Comparison of ENCODE assay signal across 8 cellular contexts in the genomic region with DNA sequence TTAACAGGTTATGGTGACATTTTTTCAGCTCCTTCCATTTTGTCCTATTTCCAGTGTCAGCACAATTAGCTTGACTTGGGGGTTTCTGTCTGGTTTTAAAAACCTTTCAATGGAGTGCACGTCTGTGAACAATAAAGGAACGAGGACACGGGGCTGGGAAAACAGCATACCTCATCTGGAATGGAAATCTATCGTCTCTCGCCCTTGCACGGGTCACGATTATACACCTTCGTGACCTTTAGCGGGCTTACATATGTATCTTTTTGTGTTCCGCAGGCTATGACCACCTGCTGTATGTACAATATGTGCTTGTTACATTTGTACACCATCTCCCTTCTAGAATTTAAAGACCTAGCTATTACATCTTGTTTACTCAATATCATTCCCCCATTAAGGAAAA. TPM values are rescaled to one million over a fixed set of nuclear protein-coding genes. Genes with fewer than 3 reads are reported as not detected.
DNase-seq lines count a peak whose midpoint lies in the region; ATAC-seq and TF ChIP-seq lines count a peak whose summit lies in the region.

No MANE protein-coding gene starts in this region.

- H3K36me3 ChIP-seq in WERI-Rb-1 (peaks cover 24% of the 10 kb centered on the region), iPS-15b (ENCODE audit: control insufficient read depth, insufficient read depth, low read length) (peaks cover 10% of the 10 kb centered on the region), stomach (peaks cover 0 to under 1% (median 0%) of the 10 kb centered on the region in 4 donors)

- no peak for TF ChIP-seq POLR2A in stomach (IDR thresholded peaks at IDR 0.05)

- intact Hi-C loops in stomach (cut with DNase I; ENCODE audit: low total_unique reads) = no loop called here

- 89 to 95% (median 93%) methylated on average over 10 of the region's 10 CpGs for WGBS in stomach, 5 donors

- H3K27me3 ChIP-seq in WERI-Rb-1 (ENCODE audit: insufficient read depth, low read depth, severe bottlenecking) (no peaks in the 10 kb centered on the region), iPS-15b (ENCODE audit: control insufficient read depth, insufficient read depth, low read length) (no peaks in the 10 kb centered on the region), stomach (peaks cover 0 to 10% (median 0%) of the 10 kb centered on the region in 3 donors)

- H3K4me3 ChIP-seq in WERI-Rb-1 (ENCODE audit: low read depth, low read length) = peak overlapping the region; percentile 62
- H3K4me3 ChIP-seq in iPS-15b (ENCODE audit: low read depth, low read length) = peak overlapping the region; percentile 82
- peak overlapping the region in 3 of 4 donors; percentile 35 to 55 (median 51) for H3K4me3 ChIP-seq in stomach

- TF ChIP-seq EP300 in stomach (IDR thresholded peaks at IDR 0.05) = no peak

- H3K9me3 ChIP-seq in WERI-Rb-1 (ENCODE audit: severe bottlenecking) = peaks cover 2% of the 10 kb centered on the region
- H3K9me3 ChIP-seq in iPS-15b (ENCODE audit: control insufficient read depth, insufficient read depth, low read length) = no peaks in the 10 kb centered on the region
- H3K9me3 ChIP-seq in stomach = no peaks in the 10 kb centered on the region

- H3K27ac ChIP-seq in WERI-Rb-1 (peak overlapping the region; percentile 98), stomach (peak overlapping the region in 4 of 5 donors; percentile 82 to 96 (median 94))

- peaks cover 67% of the 10 kb centered on the region for H3K4me1 ChIP-seq in iPS-15b (ENCODE audit: control insufficient read depth, insufficient read depth, low read length)
- peaks cover 25 to 84% (median 61%) of the 10 kb centered on the region in 4 donors for H3K4me1 ChIP-seq in stomach

- TF ChIP-seq CTCF in WERI-Rb-1 (IDR thresholded peaks at IDR 0.05; ENCODE audit: low read depth, low read length) = no peak
- no peak for TF ChIP-seq CTCF in stomach (IDR thresholded peaks at IDR 0.05)

- H3K9ac ChIP-seq in iPS-15b (ENCODE audit: low read depth, low read length) = peak overlapping the region; percentile 92

- DNase-seq in NCI-H748 (lab: John Stamatoyannopoulos, UW; ENCODE audit: unreplicated experiment) = peak; percentile 87
- no peak for DNase-seq in NCI-H748 treated with DMSO at 0.1 percent for 48 hours (lab: John Stamatoyannopoulos, UW)
- DNase-seq in WERI-Rb-1 = no peak
- DNase-seq in stomach = no peak
- DNase-seq in Kasumi-1 (lab: John Stamatoyannopoulos, UW) = no peak
- no peak for DNase-seq in dermis blood vessel endothelial cell

- ATAC-seq in GM19035 (IDR thresholded peaks at IDR 0.05; ENCODE audit: unreplicated experiment) = no peak

RNA-seq across cellular contexts. Expression of a gene that starts 2.3 kb away (rescaled TPM):
- 10 to 100 TPM in 4 of 5 donors, 1 to 10 TPM in 1; 2.9 to 53.7 (median 46.8) TPM for total RNA-seq in stomach
- 1 to 10 TPM; 9.5 to 9.6 (median 9.6) TPM for polyA plus RNA-seq in stomach
- total RNA-seq in dermis blood vessel endothelial cell = 57.2 and 80.3 TPM in 2 replicates
